In genomic region chr6:142846883-142847287, GRCh38 we compare ENCODE assay signal across 7 cellular contexts.
DNase-seq lines count a peak whose midpoint lies in the region; ATAC-seq and TF ChIP-seq lines count a peak whose summit lies in the region.

No MANE protein-coding gene starts in this region.

- H3K4me1 Mint-ChIP-seq in WTC11: peaks cover 69% of the 10 kb centered on the region
- H3K4me1 Mint-ChIP-seq in stimulated activated naive B cell treated with anti-CD40 and anti-IgM and Interleukin-4, amounts not matched to agents 10 μg/mL and 1 μg/mL and 100 μg/mL, for 72 hours: peaks cover 50 to 94% of the 10 kb centered on the region in 2 donors

- RAD21 ChIA-PET in HCT116 (lab: Charles Lee; ENCODE audit: low non-redundant PET in 1 of 2, low total read pairs in 2 of 2, uncharacterized antibody in 2 of 2, unreplicated experiment in 2 of 2): no interaction called here

- H3K36me3 Mint-ChIP-seq in WTC11: no peaks in the 10 kb centered on the region
- no peaks in the 10 kb centered on the region for H3K36me3 Mint-ChIP-seq in stimulated activated naive B cell treated with anti-CD40 and anti-IgM and Interleukin-4, amounts not matched to agents 10 μg/mL and 1 μg/mL and 100 μg/mL, for 72 hours

- H3K9ac ChIP-seq in HCT116 (ENCODE audit: low read length): peak overlapping the region; percentile 47

- no peak for TF ChIP-seq RAD21 in HCT116 (IDR thresholded peaks at IDR 0.05; ENCODE audit: low read depth)

- TF ChIP-seq CTCF in HCT116 (IDR thresholded peaks at IDR 0.05 in 2 of 3, conservative IDR thresholded peaks at IDR 0.05 in 1 of 3; ENCODE audit: borderline replicate concordance in 1 of 3, insufficient read depth in 1 of 3, low read depth in 2 of 3, low read length in 2 of 3) (no peak), WTC11 (IDR thresholded peaks at IDR 0.05) (no peak), cardiac muscle cell (IDR thresholded peaks at IDR 0.05; ENCODE audit: low read depth, low read length) (no peak)

- H3K36me3 ChIP-seq in HCT116 (ENCODE audit: control insufficient read depth in 1 of 2, insufficient read depth in 2 of 2, low read length in 2 of 2) (no peaks in the 10 kb centered on the region), cardiac muscle cell (no peaks in the 10 kb centered on the region)

- H3K9me3 Mint-ChIP-seq in WTC11: no peaks in the 10 kb centered on the region
- H3K9me3 Mint-ChIP-seq in stimulated activated naive B cell treated with anti-CD40 and anti-IgM and Interleukin-4, amounts not matched to agents 10 μg/mL and 1 μg/mL and 100 μg/mL, for 72 hours: no peaks in the 10 kb centered on the region

- CTCF ChIA-PET in HCT116 (lab: Charles Lee): no interaction called here
- CTCF ChIA-PET in WTC11 (lab: Charles Lee): interaction anchor here (1.9 kb wide), 1 partner anchor 24 kb away, joined by 7 read pairs; no protein-coding TSS in a partner anchor

- H3K27ac ChIP-seq in HCT116 (ENCODE audit: low read depth, low read length): no peak overlapping the region
- H3K27ac ChIP-seq in cardiac muscle cell: peak overlapping the region; percentile 85

- no peak overlapping the region for H3K4me3 Mint-ChIP-seq in WTC11
- H3K4me3 Mint-ChIP-seq in stimulated activated naive B cell treated with anti-CD40 and anti-IgM and Interleukin-4, amounts not matched to agents 10 μg/mL and 1 μg/mL and 100 μg/mL, for 72 hours: no peak overlapping the region

- H3K27ac Mint-ChIP-seq in WTC11: peak overlapping the region; percentile 25; the same call in 1 of the 2 replicates
- peak overlapping the region; percentile 89 for H3K27ac Mint-ChIP-seq in stimulated activated naive B cell treated with anti-CD40 and anti-IgM and Interleukin-4, amounts not matched to agents 10 μg/mL and 1 μg/mL and 100 μg/mL, for 72 hours

- H3K9me3 ChIP-seq in HCT116 (ENCODE audit: control insufficient read depth in 1 of 2, insufficient read depth in 1 of 2, low read depth in 1 of 2, low read length in 2 of 2) (no peaks in the 10 kb centered on the region), cardiac muscle cell (ENCODE audit: low read depth) (no peaks in the 10 kb centered on the region)

- no peaks in the 10 kb centered on the region for H4K20me1 ChIP-seq in HCT116 (ENCODE audit: insufficient read depth)

- DNase-seq in HCT116 (ENCODE audit: low read depth, low spot score): no peak
- DNase-seq in WTC11 (ENCODE audit: low spot score): no peak
- DNase-seq in cardiac muscle cell (ENCODE audit: low read depth in 1 of 2, low spot score in 1 of 2): peak in 1 of 2 donors; percentile 67
- no peak for DNase-seq in stimulated activated naive B cell treated with anti-CD40 and anti-IgM and Interleukin-4, amounts not matched to agents 10 μg/mL and 1 μg/mL and 100 μg/mL, for 72 hours
- no peak for DNase-seq in stimulated activated CD4-positive, alpha-beta T cell treated with anti-CD3 and anti-CD28 coated beads, Interleukin-4, amount 100 ng/mL, for 24 hours

- no peaks in the 10 kb centered on the region for H3K27me3 Mint-ChIP-seq in WTC11 (ENCODE audit: low read depth)
- no peaks in the 10 kb centered on the region for H3K27me3 Mint-ChIP-seq in stimulated activated naive B cell treated with anti-CD40 and anti-IgM and Interleukin-4, amounts not matched to agents 10 μg/mL and 1 μg/mL and 100 μg/mL, for 72 hours

- H3K4me2 ChIP-seq in HCT116 (ENCODE audit: low read length): peak overlapping the region; percentile 94

- H2AFZ ChIP-seq in HCT116 (ENCODE audit: low read depth, low read length, poor library complexity, severe bottlenecking): no peak overlapping the region

- H3K4me3 ChIP-seq in HCT116 (replicated peaks in 1 of 2; ENCODE audit: low read depth in 1 of 2, low read length in 2 of 2) (peak overlapping the region in 1 of 2 experiments; percentile 58; a peak in 2 of 4 replicates), cardiac muscle cell (no peak overlapping the region)

- POLR2A ChIA-PET in HCT116 (lab: Charles Lee) (no interaction called here), WTC11 (lab: Charles Lee) (no interaction called here)

- no peaks in the 10 kb centered on the region for H3K9me2 ChIP-seq in HCT116 (ENCODE audit: insufficient read depth)

- BruUV-seq in HCT116 (replicated peaks; lab: Mats Ljungman, UMichigan): no TSS peak

- ATAC-seq in HCT116 (peak; percentile 48), WTC11 (no peak), HG03025 (IDR thresholded peaks at IDR 0.05; ENCODE audit: low FRiP score, unreplicated experiment) (no peak), GM19467 (IDR thresholded peaks at IDR 0.05; ENCODE audit: unreplicated experiment) (no peak)
- ATAC-seq in stimulated activated naive B cell treated with anti-CD40 and anti-IgM and Interleukin-4, amounts not matched to agents 10 μg/mL and 1 μg/mL and 100 μg/mL, for 72 hours (replicated peaks): no peak

- H3K4me1 ChIP-seq in HCT116 (ENCODE audit: control insufficient read depth in 1 of 2, insufficient read depth in 2 of 2, low read length in 2 of 2) (peaks cover 23 to 65% of the 10 kb centered on the region in 2 experiments), cardiac muscle cell (ENCODE audit: low read depth) (peaks cover 46% of the 10 kb centered on the region)

- intact Hi-C loops in HCT116 (cut with micrococcal nuclease): no loop called here

- no peaks in the 10 kb centered on the region for H3K79me2 ChIP-seq in HCT116 (ENCODE audit: insufficient read depth, low read length)

- no peak for TF ChIP-seq POLR2A in HCT116 (IDR thresholded peaks at IDR 0.05; ENCODE audit: borderline replicate concordance, extremely low read depth, insufficient read depth, insufficient read length)

- H3K27me3 ChIP-seq in HCT116 (ENCODE audit: insufficient read depth, low read length): no peaks in the 10 kb centered on the region
- H3K27me3 ChIP-seq in cardiac muscle cell: no peaks in the 10 kb centered on the region

TF ChIP-seq in HCT116, 20 proteins besides CTCF, POLR2A, EP300 and RAD21 (continues in another document):
- TF ChIP-seq TCF7L2 (IDR thresholded peaks at IDR 0.05; ENCODE audit: borderline replicate concordance, extremely low read depth, insufficient read depth, insufficient read length): no peak
- TF ChIP-seq YY1 (IDR thresholded peaks at IDR 0.05; ENCODE audit: extremely low read depth, insufficient replicate concordance, low read depth, low read length): peak; percentile 18
- no peak for TF ChIP-seq EZH2phosphoT487 (IDR thresholded peaks at IDR 0.05; ENCODE audit: borderline replicate concordance)
- TF ChIP-seq ZFX (IDR thresholded peaks at IDR 0.05): no peak
- TF ChIP-seq, protein P1, sequence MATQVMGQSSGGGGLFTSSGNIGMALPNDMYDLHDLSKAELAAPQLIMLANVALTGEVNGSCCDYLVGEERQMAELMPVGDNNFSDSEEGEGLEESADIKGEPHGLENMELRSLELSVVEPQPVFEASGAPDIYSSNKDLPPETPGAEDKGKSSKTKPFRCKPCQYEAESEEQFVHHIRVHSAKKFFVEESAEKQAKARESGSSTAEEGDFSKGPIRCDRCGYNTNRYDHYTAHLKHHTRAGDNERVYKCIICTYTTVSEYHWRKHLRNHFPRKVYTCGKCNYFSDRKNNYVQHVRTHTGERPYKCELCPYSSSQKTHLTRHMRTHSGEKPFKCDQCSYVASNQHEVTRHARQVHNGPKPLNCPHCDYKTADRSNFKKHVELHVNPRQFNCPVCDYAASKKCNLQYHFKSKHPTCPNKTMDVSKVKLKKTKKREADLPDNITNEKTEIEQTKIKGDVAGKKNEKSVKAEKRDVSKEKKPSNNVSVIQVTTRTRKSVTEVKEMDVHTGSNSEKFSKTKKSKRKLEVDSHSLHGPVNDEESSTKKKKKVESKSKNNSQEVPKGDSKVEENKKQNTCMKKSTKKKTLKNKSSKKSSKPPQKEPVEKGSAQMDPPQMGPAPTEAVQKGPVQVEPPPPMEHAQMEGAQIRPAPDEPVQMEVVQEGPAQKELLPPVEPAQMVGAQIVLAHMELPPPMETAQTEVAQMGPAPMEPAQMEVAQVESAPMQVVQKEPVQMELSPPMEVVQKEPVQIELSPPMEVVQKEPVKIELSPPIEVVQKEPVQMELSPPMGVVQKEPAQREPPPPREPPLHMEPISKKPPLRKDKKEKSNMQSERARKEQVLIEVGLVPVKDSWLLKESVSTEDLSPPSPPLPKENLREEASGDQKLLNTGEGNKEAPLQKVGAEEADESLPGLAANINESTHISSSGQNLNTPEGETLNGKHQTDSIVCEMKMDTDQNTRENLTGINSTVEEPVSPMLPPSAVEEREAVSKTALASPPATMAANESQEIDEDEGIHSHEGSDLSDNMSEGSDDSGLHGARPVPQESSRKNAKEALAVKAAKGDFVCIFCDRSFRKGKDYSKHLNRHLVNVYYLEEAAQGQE (IDR thresholded peaks at IDR 0.05; ENCODE audit: low read depth): no peak

TF ChIP-seq in WTC11, 78 proteins besides CTCF, POLR2A, EP300 and RAD21 (continues in another document):
- TF ChIP-seq, protein P2, sequence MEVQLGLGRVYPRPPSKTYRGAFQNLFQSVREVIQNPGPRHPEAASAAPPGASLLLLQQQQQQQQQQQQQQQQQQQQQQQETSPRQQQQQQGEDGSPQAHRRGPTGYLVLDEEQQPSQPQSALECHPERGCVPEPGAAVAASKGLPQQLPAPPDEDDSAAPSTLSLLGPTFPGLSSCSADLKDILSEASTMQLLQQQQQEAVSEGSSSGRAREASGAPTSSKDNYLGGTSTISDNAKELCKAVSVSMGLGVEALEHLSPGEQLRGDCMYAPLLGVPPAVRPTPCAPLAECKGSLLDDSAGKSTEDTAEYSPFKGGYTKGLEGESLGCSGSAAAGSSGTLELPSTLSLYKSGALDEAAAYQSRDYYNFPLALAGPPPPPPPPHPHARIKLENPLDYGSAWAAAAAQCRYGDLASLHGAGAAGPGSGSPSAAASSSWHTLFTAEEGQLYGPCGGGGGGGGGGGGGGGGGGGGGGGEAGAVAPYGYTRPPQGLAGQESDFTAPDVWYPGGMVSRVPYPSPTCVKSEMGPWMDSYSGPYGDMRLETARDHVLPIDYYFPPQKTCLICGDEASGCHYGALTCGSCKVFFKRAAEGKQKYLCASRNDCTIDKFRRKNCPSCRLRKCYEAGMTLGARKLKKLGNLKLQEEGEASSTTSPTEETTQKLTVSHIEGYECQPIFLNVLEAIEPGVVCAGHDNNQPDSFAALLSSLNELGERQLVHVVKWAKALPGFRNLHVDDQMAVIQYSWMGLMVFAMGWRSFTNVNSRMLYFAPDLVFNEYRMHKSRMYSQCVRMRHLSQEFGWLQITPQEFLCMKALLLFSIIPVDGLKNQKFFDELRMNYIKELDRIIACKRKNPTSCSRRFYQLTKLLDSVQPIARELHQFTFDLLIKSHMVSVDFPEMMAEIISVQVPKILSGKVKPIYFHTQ (CRISPR knock-in tag; IDR thresholded peaks at IDR 0.05): no peak
- TF ChIP-seq, protein P3, sequence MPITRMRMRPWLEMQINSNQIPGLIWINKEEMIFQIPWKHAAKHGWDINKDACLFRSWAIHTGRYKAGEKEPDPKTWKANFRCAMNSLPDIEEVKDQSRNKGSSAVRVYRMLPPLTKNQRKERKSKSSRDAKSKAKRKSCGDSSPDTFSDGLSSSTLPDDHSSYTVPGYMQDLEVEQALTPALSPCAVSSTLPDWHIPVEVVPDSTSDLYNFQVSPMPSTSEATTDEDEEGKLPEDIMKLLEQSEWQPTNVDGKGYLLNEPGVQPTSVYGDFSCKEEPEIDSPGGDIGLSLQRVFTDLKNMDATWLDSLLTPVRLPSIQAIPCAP (CRISPR knock-in tag; IDR thresholded peaks at IDR 0.05): no peak
- no peak for TF ChIP-seq ZNF232 (CRISPR knock-in tag; IDR thresholded peaks at IDR 0.05)

Comparison
In these comparisons a context has a peak if more than half of its experiments do, and no peak if none do; other contexts are left out.
1. Of the 4 proteins assayed by ChIP-seq in both WTC11 and HCT116: peak only in WTC11: none; only in HCT116: MAX and SP1; in both: none; in neither: 2.